ENCODE assay signal across 9 cellular contexts in genomic region chr19:41575998-41576397, GRCh38. TPM values are rescaled to one million over a fixed set of nuclear protein-coding genes. Genes with fewer than 3 reads are reported as not detected.
A peak's percentile ranks its signal among the peaks of the same experiment; 100 is the strongest.
DNase-seq lines count a peak whose midpoint lies in the region; ATAC-seq, FAIRE-seq and TF ChIP-seq lines count a peak whose summit lies in the region.
"Had no signal": no experiment of that assay in that cellular context is flagged by ENCODE, and none has a peak within 500 bp of the region (broad histone marks: within the 10 kb centered on the region; RNA-seq: fewer than 3 reads in every experiment).

Gene CEACAM21, plus strand, starts transcription at chr19:41576166. Its CDS starts 109 bp downstream, at chr19:41576275.

- intact Hi-C loops in GM12878 (cut with micrococcal nuclease; ENCODE audit: unreplicated experiment) = loop anchor here (10.0 kb wide), 1 partner anchor 601 kb away; no protein-coding TSS in a partner anchor

- H3K4me2 ChIP-seq in GM12878 (ENCODE audit: control insufficient read depth, insufficient read depth) = peak within 1 kb of the TSS; percentile 68

- RAD21 ChIA-PET in GM12878 (lab: Charles Lee; ENCODE audit: unreplicated experiment) = interaction anchor here (0.5 to 1.0 kb wide), 5 partner anchors 12 to 229 kb away, joined by 3 to 4 read pairs (median 3); no protein-coding TSS in a partner anchor

- H3K9me3 ChIP-seq in GM12878 (replicated peaks; ENCODE audit: control insufficient read depth, insufficient read depth, low read length) = peaks cover 3% of the 10 kb centered on the region; the same call in 2 of the 3 replicates

- peak within 1 kb of the TSS; percentile 67 for H3K4me3 ChIP-seq in GM12878
- H3K4me3 ChIP-seq in rectal smooth muscle tissue (ENCODE audit: low read length) = peak within 1 kb of the TSS; percentile 41

- no TSS peak for BruUV-seq in GM12878 (replicated peaks; lab: Mats Ljungman, UMichigan)

- no peak for TF ChIP-seq RAD21 in GM12878 (IDR thresholded peaks at IDR 0.05; ENCODE audit: insufficient read depth, low read depth, low read length)

- H3K27me3 ChIP-seq in GM12878 (replicated peaks in 1 of 2; ENCODE audit: control insufficient read depth in 2 of 2, insufficient read depth in 2 of 2, low read length in 1 of 2) (no peaks in the 10 kb centered on the region), rectal smooth muscle tissue (ENCODE audit: control insufficient read depth, insufficient read depth, low read length) (no peaks in the 10 kb centered on the region)

- SMC1A ChIA-PET in GM12878 (lab: Charles Lee; ENCODE audit: uncharacterized antibody, unreplicated experiment) = interaction anchor here (0.8 to 1.9 kb wide), 5 partner anchors 12 to 137 kb away, joined by 3 to 7 read pairs (median 4); no protein-coding TSS in a partner anchor

- DNase-seq in activated CD8-positive, alpha-beta memory T cell treated with anti-CD3 and anti-CD28 coated beads for 24 hours = peak; percentile 74
- no peak for DNase-seq in activated CD8-positive, alpha-beta memory T cell treated with anti-CD3 and anti-CD28 coated beads, Interleukin-2, amount 50 U/mL, for 4 hours
- DNase-seq in SIG-M5 (lab: John Stamatoyannopoulos, UW) (peak; percentile 58), GM12878 (ENCODE audit: low read depth, low spot score) (no peak), NCI-H345 treated with DMSO at 0.1 percent for 48 hours (lab: John Stamatoyannopoulos, UW; ENCODE audit: unreplicated experiment) (no peak), AG20443 (ENCODE audit: low spot score) (no peak)

- no peak for TF ChIP-seq CTCF in GM12878 (IDR thresholded peaks at IDR 0.05 in 2 of 3, conservative IDR thresholded peaks at IDR 0.05 in 1 of 3; ENCODE audit: control insufficient read depth in 2 of 3, extremely low read depth in 1 of 3, insufficient read depth in 1 of 3, low read depth in 3 of 3, low read length in 3 of 3)

- no peaks in the 10 kb centered on the region for H3K79me2 ChIP-seq in GM12878 (ENCODE audit: control insufficient read depth, insufficient read depth, low read length)

- in situ Hi-C loops in GM12878 (cut with MboI) = loop anchor here (10.0 kb wide), 1 partner anchor 131 kb away; the partner anchor contains the start of gene ERICH4

- CTCF ChIA-PET in GM12878 (lab: Yijun Ruan, JAX) = interaction anchor here (0.8 to 3.2 kb wide), 9 partner anchors 12 to 217 kb away, joined by 3 to 15 read pairs (median 3); partner anchors contain the start of gene DMAC2

- 0% methylated on average over 4 of the region's 4 CpGs for WGBS in GM12878 (ENCODE audit: insufficient coverage, insufficient replicate concordance, low lambda C conversion rate, missing lambda C conversion rate)

- TF ChIP-seq POLR2A in GM12878 (IDR thresholded peaks at IDR 0.05; ENCODE audit: low read depth, low read length) = peak; percentile 71

- POLR2A ChIA-PET in GM12878 (lab: Charles Lee) = interaction anchor here (0.7 to 1.2 kb wide), 3 partner anchors 22 to 136 kb away, joined by 3 to 4 read pairs (median 3); partner anchors contain the start of gene DMAC2

- ATAC-seq in GM12878 (peak; percentile 99), HG03139 (IDR thresholded peaks at IDR 0.05; ENCODE audit: unreplicated experiment) (no peak)

- peak; percentile 97 for FAIRE-seq in GM12878 (lab: Jason Lieb, UNC)

- H3K36me3 ChIP-seq in GM12878 (ENCODE audit: control insufficient read depth in 2 of 2, insufficient read depth in 2 of 2, low read length in 1 of 2) = no peaks in the 10 kb centered on the region
- H3K36me3 ChIP-seq in rectal smooth muscle tissue (ENCODE audit: control insufficient read depth, insufficient read depth, low read length) = no peaks in the 10 kb centered on the region

- H2AFZ ChIP-seq in GM12878 (ENCODE audit: control insufficient read depth, low read depth, low read length) = peak within 1 kb of the TSS; percentile 79

- H3K4me1 ChIP-seq in GM12878 (ENCODE audit: control insufficient read depth, insufficient read depth, low read length) (peaks cover 8% of the 10 kb centered on the region; the same call in 1 of the 2 replicates), rectal smooth muscle tissue (ENCODE audit: control insufficient read depth, insufficient read depth, low read length) (no peaks in the 10 kb centered on the region)

- H3K9ac ChIP-seq in GM12878 (ENCODE audit: control insufficient read depth, insufficient read depth, low read length) = peak within 1 kb of the TSS; percentile 18
- no peak within 1 kb of the TSS for H3K9ac ChIP-seq in rectal smooth muscle tissue (ENCODE audit: low read length)

- H4K20me1 ChIP-seq in GM12878 (ENCODE audit: control insufficient read depth, insufficient read depth) = no peaks in the 10 kb centered on the region

- peak within 1 kb of the TSS; percentile 57 for H3K27ac ChIP-seq in GM12878 (ENCODE audit: control insufficient read depth, insufficient read depth)
- no peak within 1 kb of the TSS for H3K27ac ChIP-seq in rectal smooth muscle tissue (ENCODE audit: low read depth, low read length)

- TF ChIP-seq EP300 in GM12878 (IDR thresholded peaks at IDR 0.05; ENCODE audit: borderline replicate concordance in 1 of 2, control insufficient read depth in 1 of 2, low read depth in 2 of 2, low read length in 2 of 2) = no peak

TF ChIP-seq in GM12878, 131 proteins besides CTCF, POLR2A, EP300 and RAD21:
- TF ChIP-seq GABPA (IDR thresholded peaks at IDR 0.05; ENCODE audit: low read depth) (peak; percentile 61; the same call in 1 of the 2 replicates), NFXL1 (IDR thresholded peaks at IDR 0.05; ENCODE audit: borderline replicate concordance) (peak; percentile 97), SPI1 (IDR thresholded peaks at IDR 0.05; ENCODE audit: borderline replicate concordance, insufficient read depth, low read depth, low read length) (peak; percentile 96), POLR2AphosphoS5 (IDR thresholded peaks at IDR 0.05; ENCODE audit: low read length) (peak; percentile 67), ELK1 (IDR thresholded peaks at IDR 0.05; ENCODE audit: low read depth, low read length) (peak; percentile 81), POU2F2 (IDR thresholded peaks at IDR 0.05; ENCODE audit: borderline replicate concordance, low read depth, low read length) (peak; percentile 10; the same call in 1 of the 3 replicates), YY1 (IDR thresholded peaks at IDR 0.05; ENCODE audit: low read depth, low read length) (no peak), ETV6 (conservative IDR thresholded peaks at IDR 0.05 in 1 of 2, IDR thresholded peaks at IDR 0.05 in 1 of 2; ENCODE audit: borderline replicate concordance in 1 of 2, low read depth in 1 of 2) (0 out of 4 replicates have a peak, but pooled peaks of 1 of the 2 experiments have one; percentile 46), BHLHE40 (IDR thresholded peaks at IDR 0.05; ENCODE audit: borderline replicate concordance in 1 of 2, low read depth in 2 of 2, low read length in 1 of 2) (no peak), E2F8 (IDR thresholded peaks at IDR 0.05; ENCODE audit: low read depth, partially characterized antibody) (no peak), SRF (IDR thresholded peaks at IDR 0.05; ENCODE audit: low read depth in 2 of 2, low read length in 2 of 2) (peak; percentile 92 to 97)

RNA-seq across cellular contexts. Expression of gene CEACAM21, which starts in this region (rescaled TPM):
- 11.6 and 13.1 TPM in 2 replicates for total RNA-seq in GM12878 (2013; cell fraction: nucleolus; rRNA removed)
- total RNA-seq in GM12878 (2014; rRNA removed) (4.6 and 7.0 TPM in 2 replicates), GM12878 (2014; rRNA removed; fragmentation: Illumina TruSeq; extraction: Trizol) (5.4 and 7.2 TPM in 2 replicates), GM12878 (2021) (13.5 and 13.6 TPM in 2 replicates)
- polyA plus RNA-seq in GM12878 (2011; ENCODE audit: low read depth) = 5.9 TPM
- polyA plus RNA-seq in GM12878 (2011; rRNA removed) (1.4 and 2.7 TPM in 2 replicates), GM12878 (2014; fragmentation: Illumina TruSeq; extraction: Trizol) (5.0 and 9.0 TPM in 2 replicates), GM12878 (2014; fragmentation: Nextera tagmentation; extraction: Ambion mirVana) (1 to 10 TPM in 1 of 2 experiments, under 1 TPM in 1; 0.87 to 1.0 TPM), GM12878 (2014; rRNA removed) (10.0 and 12.4 TPM in 2 replicates), GM12878 (2016; fragmentation: Nextera tagmentation; extraction: Ambion mirVana) (10 to 100 TPM; 12.1 to 12.5 TPM)
- 5.0 and 5.7 TPM in 2 replicates for polyA plus RNA-seq in GM12878 (2011; cell fraction: cytosol; rRNA removed)
- 6.1 and 7.6 TPM in 2 replicates for polyA plus RNA-seq in GM12878 (2011; cell fraction: nucleus; rRNA removed)
- 21.6 and 37.4 TPM in 2 replicates for polyA plus RNA-seq in GM12878 (2012)
- 1.5 and 5.0 TPM in 2 replicates for polyA minus RNA-seq in GM12878 (2011; rRNA and poly(A)+ RNA removed)
- polyA minus RNA-seq in GM12878 (2011; cell fraction: cytosol; rRNA and poly(A)+ RNA removed) = 3.2 TPM in 1 of 2 replicates, not detected in the other
- 1.7 and 2.0 TPM in 2 replicates for polyA minus RNA-seq in GM12878 (2011; cell fraction: nucleus; rRNA and poly(A)+ RNA removed)
- polyA plus RNA-seq: AG04450 had no signal

Comparison
In these comparisons a context has a peak if more than half of its experiments do, and no peak if none do; other contexts are left out.
1. DNase-seq: peak in activated CD8-positive, alpha-beta memory T cell treated with anti-CD3 and anti-CD28 coated beads for 24 hours (single experiment) and SIG-M5 (single experiment); none in activated CD8-positive, alpha-beta memory T cell treated with anti-CD3 and anti-CD28 coated beads, Interleukin-2, amount 50 U/mL, for 4 hours (single experiment), GM12878 (single experiment), NCI-H345 treated with DMSO at 0.1 percent for 48 hours (single experiment) and AG20443 (single experiment).